ENCODE assay signal across 11 cellular contexts in genomic region chr9:6133346-6134063, GRCh38.
DNase-seq lines count a peak whose midpoint lies in the region; ATAC-seq, FAIRE-seq and TF ChIP-seq lines count a peak whose summit lies in the region.
"Had no signal": no experiment of that assay in that cellular context is flagged by ENCODE, and none has a peak within 500 bp of the region (broad histone marks: within the 10 kb centered on the region; RNA-seq: fewer than 3 reads in every experiment).

No MANE protein-coding gene starts in this region.

- peak overlapping the region; percentile 69 for H3K27ac ChIP-seq in epithelial cell of prostate
- H3K27ac ChIP-seq in body of pancreas = no peak overlapping the region
- H3K27ac ChIP-seq in effector memory CD4-positive, alpha-beta T cell (ENCODE audit: insufficient read depth, low read length, poor library complexity, severe bottlenecking) = no peak overlapping the region
- H3K27ac ChIP-seq in pancreas = no peak overlapping the region
- H3K27ac ChIP-seq: tibial artery had no signal

- TF ChIP-seq POLR2A in body of pancreas (IDR thresholded peaks at IDR 0.05) = no peak

- H3K9me3 ChIP-seq in body of pancreas (no peaks in the 10 kb centered on the region), pancreas (no peaks in the 10 kb centered on the region)
- no peaks in the 10 kb centered on the region for H3K9me3 ChIP-seq in effector memory CD4-positive, alpha-beta T cell (ENCODE audit: control insufficient read depth, low read length)
- H3K9me3 ChIP-seq: MG63, tibial artery had no signal

- FAIRE-seq in pancreas (lab: Jason Lieb, UNC) = no peak

- H3K27me3 ChIP-seq in body of pancreas = no peaks in the 10 kb centered on the region
- H3K27me3 ChIP-seq in effector memory CD4-positive, alpha-beta T cell (replicated peaks; ENCODE audit: control insufficient read depth, insufficient read depth, low read length, poor library complexity, severe bottlenecking) = no peaks in the 10 kb centered on the region
- no peaks in the 10 kb centered on the region for H3K27me3 ChIP-seq in pancreas
- H3K27me3 ChIP-seq: MG63, tibial artery had no signal

- WGBS in body of pancreas, 2 donors = 77 to 86% methylated on average over 5 of the region's 5 CpGs
- 87 to 92% methylated on average over 5 of the region's 5 CpGs for WGBS in pancreas, 2 donors

- peak; percentile 91 for DNase-seq in epithelial cell of prostate (ENCODE audit: low read depth, low spot score)
- DNase-seq in body of pancreas = no peak
- DNase-seq in effector memory CD4-positive, alpha-beta T cell = no peak
- DNase-seq in pancreas = no peak
- DNase-seq in NCI-H2227 treated with DMSO at 0.1 percent for 48 hours (lab: John Stamatoyannopoulos, UW) = no peak
- DNase-seq: aorta, MG63, tibial artery had no signal

- H3K4me3 ChIP-seq in body of pancreas (no peak overlapping the region), pancreas (no peak overlapping the region)
- H3K4me3 ChIP-seq in effector memory CD4-positive, alpha-beta T cell (ENCODE audit: insufficient read depth, low read depth, low read length, poor library complexity, severe bottlenecking) = no peak overlapping the region
- H3K4me3 ChIP-seq: MG63, tibial artery had no signal

- ATAC-seq in GM18502 (IDR thresholded peaks at IDR 0.05; ENCODE audit: poor library complexity, unreplicated experiment) = peak; percentile 93
- peak; percentile 86 for ATAC-seq in GM21528 (IDR thresholded peaks at IDR 0.05; ENCODE audit: low FRiP score, unreplicated experiment)
- ATAC-seq in HG03558 (IDR thresholded peaks at IDR 0.05; ENCODE audit: extremely low read depth, unreplicated experiment) = peak; percentile 82
- ATAC-seq in body of pancreas = no peak
- no peak for ATAC-seq in pancreas

- TF ChIP-seq CTCF in body of pancreas (IDR thresholded peaks at IDR 0.05) (no peak), pancreas (IDR thresholded peaks at IDR 0.05) (no peak)

- no peaks in the 10 kb centered on the region for H3K4me1 ChIP-seq in body of pancreas
- no peaks in the 10 kb centered on the region for H3K4me1 ChIP-seq in effector memory CD4-positive, alpha-beta T cell (ENCODE audit: control insufficient read depth, insufficient read depth, low read length, poor library complexity, severe bottlenecking)
- H3K4me1 ChIP-seq in pancreas = no peaks in the 10 kb centered on the region
- H3K4me1 ChIP-seq: tibial artery had no signal

- H3K36me3 ChIP-seq in body of pancreas (replicated peaks in 1 of 2; ENCODE audit: insufficient read depth in 1 of 2, low read depth in 2 of 2) = no peaks in the 10 kb centered on the region
- H3K36me3 ChIP-seq in effector memory CD4-positive, alpha-beta T cell (ENCODE audit: control insufficient read depth, insufficient read depth, low read length) = no peaks in the 10 kb centered on the region
- H3K36me3 ChIP-seq in pancreas = no peaks in the 10 kb centered on the region
- H3K36me3 ChIP-seq: MG63, tibial artery had no signal

- intact Hi-C loops in body of pancreas (cut with DNase I) (no loop called here), pancreas (cut with DNase I) (no loop called here)

Comparison
In these comparisons a context has a peak if more than half of its experiments do, and no peak if none do; other contexts are left out.
1. ATAC-seq: peak in GM18502 (single experiment), GM21528 (single experiment) and HG03558 (single experiment); none in body of pancreas (single experiment) and pancreas (0 of 4).